11 cellular contexts compared by ENCODE assay signal in genomic region chr22:27799334-27800249, GRCh38. TPM values are rescaled to one million over a fixed set of nuclear protein-coding genes. Genes with fewer than 3 reads are reported as not detected.
DNase-seq lines count a peak whose midpoint lies in the region; ATAC-seq and TF ChIP-seq lines count a peak whose summit lies in the region.
"Had no signal": no experiment of that assay in that cellular context is flagged by ENCODE, and none has a peak within 500 bp of the region (broad histone marks: within the 10 kb centered on the region; RNA-seq: fewer than 3 reads in every experiment).

No MANE protein-coding gene starts in this region.

- DNase-seq in GM03348 (ENCODE audit: low spot score) (peak; percentile 59), MCF 10A (ENCODE audit: unreplicated experiment) (peak; percentile 22), 8988T (no peak), Kasumi-1 (lab: John Stamatoyannopoulos, UW) (no peak)
- no peak for DNase-seq in activated CD8-positive, alpha-beta memory T cell treated with anti-CD3 and anti-CD28 coated beads, Interleukin-2, amount 10 ng/mL, durations not matched to agents 7 days and 5 days
- DNase-seq: activated CD4-positive, alpha-beta memory T cell treated with anti-CD3 and anti-CD28 coated beads, Interleukin-2, amount 10 ng/mL, durations not matched to agents 7 days and 5 days; NCI-H2171 had no signal

- intact Hi-C loops in MCF 10A (cut with micrococcal nuclease): loop anchor here (1.0 to 10.0 kb wide), 8 partner anchors 47 to 1125 kb away; no protein-coding TSS in a partner anchor

- H3K4me3 ChIP-seq in iPS-20b (ENCODE audit: low read length) (peak overlapping the region; percentile 73; the same call in 1 of the 2 replicates), skin epidermis (peak overlapping the region; percentile 62 to 83 (median 77))
- H3K4me3 ChIP-seq: GM12878 had no signal

- no peaks in the 10 kb centered on the region for H3K9me3 Mint-ChIP-seq in MCF 10A (ENCODE audit: unreplicated experiment)
- no peaks in the 10 kb centered on the region for H3K9me3 Mint-ChIP-seq in activated CD8-positive, alpha-beta memory T cell treated with anti-CD3 and anti-CD28 coated beads, Interleukin-2, amount 10 ng/mL, durations not matched to agents 7 days and 5 days (ENCODE audit: low read depth)
- H3K9me3 Mint-ChIP-seq: activated CD4-positive, alpha-beta memory T cell treated with anti-CD3 and anti-CD28 coated beads, Interleukin-2, amount 10 ng/mL, durations not matched to agents 7 days and 5 days had no signal

- no peak for ATAC-seq in activated CD8-positive, alpha-beta memory T cell treated with anti-CD3 and anti-CD28 coated beads, Interleukin-2, amount 10 ng/mL, durations not matched to agents 7 days and 5 days
- ATAC-seq in HG03280 (IDR thresholded peaks at IDR 0.05; ENCODE audit: unreplicated experiment): no peak
- ATAC-seq: GM12878 had no signal

- H3K27me3 ChIP-seq in iPS-20b (ENCODE audit: insufficient read depth, low read length): peaks cover 96% of the 10 kb centered on the region

- H3K27ac ChIP-seq in iPS-20b (ENCODE audit: low read length) (no peak overlapping the region), skin epidermis (peak overlapping the region in 11 of 21 experiments; percentile 15 to 93 (median 84))

- no peak overlapping the region; the same call in 1 of the 2 replicates for H3K9ac ChIP-seq in iPS-20b (ENCODE audit: low read depth, low read length)

- no peaks in the 10 kb centered on the region for H3K36me3 ChIP-seq in iPS-20b (ENCODE audit: insufficient read depth, low read depth, low read length)

- TSS peak; percentile 25 for BruUV-seq in MCF 10A (replicated peaks; lab: Mats Ljungman, UMichigan)

- no peaks in the 10 kb centered on the region for H3K9me3 ChIP-seq in iPS-20b (ENCODE audit: insufficient read depth, low read depth, low read length)

- H3K36me3 Mint-ChIP-seq in MCF 10A (ENCODE audit: insufficient read depth, unreplicated experiment): no peaks in the 10 kb centered on the region
- no peaks in the 10 kb centered on the region for H3K36me3 Mint-ChIP-seq in activated CD8-positive, alpha-beta memory T cell treated with anti-CD3 and anti-CD28 coated beads, Interleukin-2, amount 10 ng/mL, durations not matched to agents 7 days and 5 days

- TF ChIP-seq CTCF in MCF 10A (IDR thresholded peaks at IDR 0.05; ENCODE audit: unreplicated experiment): no peak

- peaks cover 21% of the 10 kb centered on the region for H3K4me1 Mint-ChIP-seq in MCF 10A (ENCODE audit: insufficient read depth, unreplicated experiment)
- peaks cover 8% of the 10 kb centered on the region for H3K4me1 Mint-ChIP-seq in activated CD8-positive, alpha-beta memory T cell treated with anti-CD3 and anti-CD28 coated beads, Interleukin-2, amount 10 ng/mL, durations not matched to agents 7 days and 5 days

- no peak overlapping the region for H3K27ac Mint-ChIP-seq in MCF 10A (ENCODE audit: low read depth, unreplicated experiment)
- no peak overlapping the region for H3K27ac Mint-ChIP-seq in activated CD8-positive, alpha-beta memory T cell treated with anti-CD3 and anti-CD28 coated beads, Interleukin-2, amount 10 ng/mL, durations not matched to agents 7 days and 5 days
- H3K27ac Mint-ChIP-seq: activated CD4-positive, alpha-beta memory T cell treated with anti-CD3 and anti-CD28 coated beads, Interleukin-2, amount 10 ng/mL, durations not matched to agents 7 days and 5 days had no signal

- CTCF ChIA-PET in MCF 10A (lab: Yijun Ruan, JAX): interaction anchor here (1.0 kb wide), 1 partner anchor 867 kb away, joined by 4 read pairs; no protein-coding TSS in a partner anchor
- CTCF ChIA-PET in activated CD8-positive, alpha-beta memory T cell treated with anti-CD3 and anti-CD28 coated beads, Interleukin-2, amount 10 ng/mL, durations not matched to agents 7 days and 5 days (lab: Charles Lee): no interaction called here

- peak overlapping the region; percentile 73 for H3K4me3 Mint-ChIP-seq in MCF 10A (ENCODE audit: unreplicated experiment)
- H3K4me3 Mint-ChIP-seq in activated CD8-positive, alpha-beta memory T cell treated with anti-CD3 and anti-CD28 coated beads, Interleukin-2, amount 10 ng/mL, durations not matched to agents 7 days and 5 days: no peak overlapping the region
- H3K4me3 Mint-ChIP-seq: activated CD4-positive, alpha-beta memory T cell treated with anti-CD3 and anti-CD28 coated beads, Interleukin-2, amount 10 ng/mL, durations not matched to agents 7 days and 5 days had no signal

- H3K27me3 Mint-ChIP-seq in MCF 10A (ENCODE audit: insufficient read depth, unreplicated experiment): no peaks in the 10 kb centered on the region
- peaks cover 20% of the 10 kb centered on the region for H3K27me3 Mint-ChIP-seq in activated CD8-positive, alpha-beta memory T cell treated with anti-CD3 and anti-CD28 coated beads, Interleukin-2, amount 10 ng/mL, durations not matched to agents 7 days and 5 days

- H3K4me1 ChIP-seq in iPS-20b (ENCODE audit: insufficient read depth, low read length): peaks cover 19% of the 10 kb centered on the region; the same call in 1 of the 2 replicates

- POLR2A ChIA-PET in MCF 10A (lab: Yijun Ruan, JAX): interaction anchor here (0.9 kb wide), 1 partner anchor 50 kb away, joined by 5 read pairs; no protein-coding TSS in a partner anchor

RNA-seq across cellular contexts. Expression of gene MN1, which starts 2.0 kb away (rescaled TPM):
- 3.9 and 5.7 TPM in 2 replicates for total RNA-seq in MCF 10A (2022)
- total RNA-seq in activated CD8-positive, alpha-beta memory T cell treated with anti-CD3 and anti-CD28 coated beads, Interleukin-2, amount 10 ng/mL, durations not matched to agents 7 days and 5 days: under 1 TPM; 0.14 to 0.29 TPM

Comparison
In these comparisons a context has a peak if more than half of its experiments do, and no peak if none do; other contexts are left out.
1. DNase-seq: peak in GM03348 (single experiment) and MCF 10A (single experiment); none in 8988T (single experiment), Kasumi-1 (0 of 2) and activated CD8-positive, alpha-beta memory T cell treated with anti-CD3 and anti-CD28 coated beads, Interleukin-2, amount 10 ng/mL, durations not matched to agents 7 days and 5 days (single experiment).